In genomic region chr2:202912342-202912804, GRCh38 we compare ENCODE assay signal across 8 cellular contexts. TPM values are rescaled to one million over a fixed set of nuclear protein-coding genes. Genes with fewer than 3 reads are reported as not detected.
DNase-seq lines count a peak whose midpoint lies in the region; ATAC-seq, FAIRE-seq and TF ChIP-seq lines count a peak whose summit lies in the region.
"Not testable (repeated sequence)": the region's sequence is repeated elsewhere in the genome, so short reads cannot be mapped to it uniquely, and the experiment has no call there.

No MANE protein-coding gene starts in this region.

- ATAC-seq in GM18907 (IDR thresholded peaks at IDR 0.05; ENCODE audit: unreplicated experiment) (peak; percentile 64), HG02678 (IDR thresholded peaks at IDR 0.05; ENCODE audit: unreplicated experiment) (peak; percentile 67), psoas muscle (peak; percentile 78 to 85 (median 82))

- H3K27ac ChIP-seq in 22Rv1, result peak overlapping the region; percentile 97
- H3K27ac ChIP-seq in HUES64 (ENCODE audit: low read depth, low read length), result peak overlapping the region; percentile 87; the same call in 1 of the 2 replicates
- H3K27ac ChIP-seq in coronary artery, result peak overlapping the region; percentile 45 to 86
- peak overlapping the region; percentile 91 for H3K27ac ChIP-seq in keratinocyte (ENCODE audit: control insufficient read depth, insufficient read depth, low read length)
- peak overlapping the region; percentile 89 for H3K27ac ChIP-seq in psoas muscle

- H3K9me3 Mint-ChIP-seq in activated CD4-positive, alpha-beta memory T cell treated with anti-CD3 and anti-CD28 coated beads for 36 hours, result not testable (repeated sequence)

- H2AFZ ChIP-seq in keratinocyte (ENCODE audit: control insufficient read depth, low read length), result peak overlapping the region; percentile 87

- not testable (repeated sequence) for FAIRE-seq in keratinocyte (lab: Jason Lieb, UNC)

- H3K9me1 ChIP-seq in keratinocyte (ENCODE audit: control insufficient read depth, extremely low read depth, insufficient read depth, low read length), result not testable (repeated sequence)

- H3K9ac ChIP-seq in HUES64 (ENCODE audit: low read depth, low read length) (peak overlapping the region; percentile 97), keratinocyte (ENCODE audit: control insufficient read depth, extremely low read depth, insufficient read depth, low read length) (peak overlapping the region; percentile 90)

- intact Hi-C loops in activated CD4-positive, alpha-beta memory T cell treated with anti-CD3 and anti-CD28 coated beads for 36 hours (cut with micrococcal nuclease), result loop anchor here (5.0 to 10.0 kb wide), 4 partner anchors 415 to 900 kb away; partner anchors contain the start of genes ABI2, BMPR2 and NOP58
- intact Hi-C loops in psoas muscle (cut with DNase I), result loop anchor here in 1 of 2 donors (5.0 kb wide), 1 partner anchor 280 kb away; the partner anchor contains the start of gene FAM117B

- H3K9me3 ChIP-seq in HUES64 (ENCODE audit: insufficient read depth, low read depth, low read length); keratinocyte (ENCODE audit: control insufficient read depth, low read depth, low read length); psoas muscle: not testable (repeated sequence)

- dilution Hi-C loops in keratinocyte (cut with MboI; ENCODE audit: extremely low pct_ligation_motif_present, low sequenced_read_pairs), result not testable (repeated sequence)

- peak; percentile 24 for DNase-seq in activated CD4-positive, alpha-beta memory T cell treated with anti-CD3 and anti-CD28 coated beads for 36 hours
- DNase-seq in coronary artery (ENCODE audit: low spot score); keratinocyte (ENCODE audit: low read depth, low spot score); psoas muscle: not testable (repeated sequence)

- H3K79me2 ChIP-seq in keratinocyte (ENCODE audit: control insufficient read depth, insufficient read depth, low read length), result peaks cover 40% of the 10 kb centered on the region

- CTCF ChIA-PET in activated CD4-positive, alpha-beta memory T cell treated with anti-CD3 and anti-CD28 coated beads for 36 hours (lab: Charles Lee), result interaction anchor here (1.0 to 2.0 kb wide), 2 partner anchors 54 to 324 kb away, joined by 5 to 11 read pairs; no protein-coding TSS in a partner anchor

- H3K4me3 ChIP-seq in HUES64 (ENCODE audit: low read length) (peak overlapping the region; percentile 99), coronary artery (peak overlapping the region; percentile 77), keratinocyte (ENCODE audit: control insufficient read depth in 2 of 3, extremely low read depth in 1 of 3, insufficient read depth in 2 of 3, low read depth in 1 of 3, low read length in 3 of 3) (peak overlapping the region; percentile 85 to 96 (median 86)), psoas muscle (peak overlapping the region; percentile 67)

- H3K27me3 ChIP-seq in HUES64 (ENCODE audit: insufficient read depth, low read length); keratinocyte (ENCODE audit: control insufficient read depth, extremely low read depth, insufficient read depth, low read length); psoas muscle (ENCODE audit: insufficient read depth in 3 of 3, low read length in 2 of 3): not testable (repeated sequence)

- not testable (repeated sequence) for TF ChIP-seq CTCF in 22Rv1 (IDR thresholded peaks at IDR 0.05); coronary artery (IDR thresholded peaks at IDR 0.05); keratinocyte (optimal IDR thresholded peaks at IDR 0.05 in 1 of 3, IDR thresholded peaks at IDR 0.05 in 1 of 3, conservative IDR thresholded peaks at IDR 0.05 in 1 of 3; ENCODE audit: extremely low read depth in 1 of 3, insufficient read depth in 2 of 3, low read length in 3 of 3); psoas muscle (IDR thresholded peaks at IDR 0.05)

- H3K4me3 Mint-ChIP-seq in activated CD4-positive, alpha-beta memory T cell treated with anti-CD3 and anti-CD28 coated beads for 36 hours, result peak overlapping the region; percentile 98

- peak overlapping the region; percentile 62 for H3K4me2 ChIP-seq in keratinocyte (ENCODE audit: control insufficient read depth, extremely low read depth, insufficient read depth, low read depth, low read length)

- not testable (repeated sequence) for H3K4me1 ChIP-seq in HUES64 (ENCODE audit: insufficient read depth, low read length); keratinocyte (ENCODE audit: control insufficient read depth, extremely low read depth, insufficient read depth, low read length)
- H3K4me1 ChIP-seq in psoas muscle, result peaks cover 23% of the 10 kb centered on the region

- peaks cover 32% of the 10 kb centered on the region for H3K4me1 Mint-ChIP-seq in activated CD4-positive, alpha-beta memory T cell treated with anti-CD3 and anti-CD28 coated beads for 36 hours (ENCODE audit: low read depth)

- peak overlapping the region; percentile 93 for H3K27ac Mint-ChIP-seq in activated CD4-positive, alpha-beta memory T cell treated with anti-CD3 and anti-CD28 coated beads for 36 hours

- no CpG with 5 or more reads among the region's 41 CpGs for WGBS in HUES64
- 0% methylated on average over 7 to 13 of the region's 41 CpGs; no CpG with 5 or more reads in 1 of the 3 donors for WGBS in psoas muscle, 3 donors

- not testable (repeated sequence) for H3K36me3 Mint-ChIP-seq in activated CD4-positive, alpha-beta memory T cell treated with anti-CD3 and anti-CD28 coated beads for 36 hours

- H3K27me3 Mint-ChIP-seq in activated CD4-positive, alpha-beta memory T cell treated with anti-CD3 and anti-CD28 coated beads for 36 hours, result not testable (repeated sequence)

- POLR2A ChIA-PET in activated CD4-positive, alpha-beta memory T cell treated with anti-CD3 and anti-CD28 coated beads for 36 hours (lab: Charles Lee), result interaction anchor here (2.5 kb wide), 1 partner anchor 326 kb away, joined by 16 read pairs; the partner anchor contains the start of gene CYP20A1

- peaks cover 11% of the 10 kb centered on the region for H3K36me3 ChIP-seq in HUES64 (ENCODE audit: insufficient read depth, low read length)
- not testable (repeated sequence) for H3K36me3 ChIP-seq in keratinocyte (ENCODE audit: control insufficient read depth in 2 of 2, extremely low read depth in 1 of 2, insufficient read depth in 2 of 2, low read length in 2 of 2); psoas muscle (ENCODE audit: insufficient read depth in 1 of 2, low read depth in 1 of 2)

- H4K20me1 ChIP-seq in keratinocyte (ENCODE audit: control insufficient read depth, extremely low read depth, insufficient read depth, low read length), result not testable (repeated sequence)

RNA-seq across cellular contexts. Expression of gene CARF, which starts 0.3 kb away (rescaled TPM):
- polyA plus RNA-seq in HUES64 (2013, experiment 1 of 2), result 2.6 TPM
- polyA plus RNA-seq in HUES64 (2013, experiment 2 of 2), result 3.6 TPM
- 1 to 10 TPM; 5.2 to 6.6 TPM for total RNA-seq in activated CD4-positive, alpha-beta memory T cell treated with anti-CD3 and anti-CD28 coated beads for 36 hours
- 3.1 to 6.5 TPM (median 5.2 TPM) in 3 replicates for polyA plus RNA-seq in keratinocyte
- polyA plus RNA-seq in keratinocyte (2011; ENCODE audit: low read depth), result 2.2 TPM
- 2.4 and 5.6 TPM in 2 replicates for polyA plus RNA-seq in keratinocyte (2011; cell fraction: cytosol; rRNA removed)
- 10.4 and 13.7 TPM in 2 replicates for polyA plus RNA-seq in keratinocyte (2011; cell fraction: nucleus; rRNA removed)
- polyA plus RNA-seq in keratinocyte (2012; ENCODE audit: low replicate concordance), result 1.4 and 2.3 TPM in 2 replicates
- 1.7 to 6.6 TPM (median 6.6 TPM) in 3 replicates for polyA minus RNA-seq in keratinocyte
- polyA minus RNA-seq in keratinocyte (2011; cell fraction: cytosol; rRNA and poly(A)+ RNA removed), result 3.5 TPM
- 2.8 and 11.3 TPM in 2 replicates for polyA minus RNA-seq in keratinocyte (2011; cell fraction: nucleus; rRNA and poly(A)+ RNA removed)
- total RNA-seq in psoas muscle, result 1 to 10 TPM; 4.5 to 7.7 (median 5.1) TPM
- polyA plus RNA-seq in psoas muscle, result 1 to 10 TPM in 1 of 3 donors, under 1 TPM in 2; 0.76 to 2.8 (median 0.81) TPM

RNA-seq across cellular contexts. Expression of gene WDR12, which starts 0.9 kb away (rescaled TPM):
- 86.7 TPM for polyA plus RNA-seq in HUES64 (2013, experiment 1 of 2)
- 110 TPM for polyA plus RNA-seq in HUES64 (2013, experiment 2 of 2)
- 10 to 100 TPM; 86.1 to 97.8 TPM for total RNA-seq in activated CD4-positive, alpha-beta memory T cell treated with anti-CD3 and anti-CD28 coated beads for 36 hours
- polyA plus RNA-seq in keratinocyte (38.7 to 109 TPM (median 51.4 TPM) in 3 replicates), psoas muscle (10 to 100 TPM; 21.9 to 28.7 (median 23.1) TPM)
- polyA plus RNA-seq in keratinocyte (2011; ENCODE audit: low read depth), result 107 TPM
- 24.5 and 32.2 TPM in 2 replicates for polyA plus RNA-seq in keratinocyte (2011; cell fraction: cytosol; rRNA removed)
- polyA plus RNA-seq in keratinocyte (2011; cell fraction: nucleus; rRNA removed), result 35.2 and 57.3 TPM in 2 replicates
- polyA plus RNA-seq in keratinocyte (2012; ENCODE audit: low replicate concordance), result 44.8 and 57.3 TPM in 2 replicates
- polyA minus RNA-seq in keratinocyte, result 9.9 to 32.3 TPM (median 25.3 TPM) in 3 replicates
- polyA minus RNA-seq in keratinocyte (2011; cell fraction: cytosol; rRNA and poly(A)+ RNA removed), result 16.9 TPM
- polyA minus RNA-seq in keratinocyte (2011; cell fraction: nucleus; rRNA and poly(A)+ RNA removed), result 12.8 and 26.4 TPM in 2 replicates
- 10 to 100 TPM; 39.3 to 69.8 (median 51.3) TPM for total RNA-seq in psoas muscle

RNA-seq across cellular contexts. Expression of gene ICA1L, which starts 40.8 kb away (rescaled TPM):
- 1.00 TPM for polyA plus RNA-seq in HUES64 (2013, experiment 1 of 2)
- polyA plus RNA-seq in HUES64 (2013, experiment 2 of 2), result 1.7 TPM
- 1 to 10 TPM; 5.8 to 6.0 TPM for total RNA-seq in activated CD4-positive, alpha-beta memory T cell treated with anti-CD3 and anti-CD28 coated beads for 36 hours
- 1.1 to 2.2 TPM (median 1.8 TPM) in 3 replicates for polyA plus RNA-seq in keratinocyte
- polyA plus RNA-seq in keratinocyte (2011; ENCODE audit: low read depth), result 1.7 TPM
- 0.57 and 1.5 TPM in 2 replicates for polyA plus RNA-seq in keratinocyte (2011; cell fraction: cytosol; rRNA removed)
- 5.0 and 5.3 TPM in 2 replicates for polyA plus RNA-seq in keratinocyte (2011; cell fraction: nucleus; rRNA removed)
- polyA plus RNA-seq in keratinocyte (2012; ENCODE audit: low replicate concordance), result 0.79 and 1.0 TPM in 2 replicates
- 1.5 to 1.7 TPM in 2 of 3 replicates, not detected in the other for polyA minus RNA-seq in keratinocyte
- 0.77 TPM for polyA minus RNA-seq in keratinocyte (2011; cell fraction: cytosol; rRNA and poly(A)+ RNA removed)
- polyA minus RNA-seq in keratinocyte (2011; cell fraction: nucleus; rRNA and poly(A)+ RNA removed), result 2.7 and 3.2 TPM in 2 replicates
- total RNA-seq in psoas muscle, result 1 to 10 TPM; 5.0 to 5.5 (median 5.5) TPM
- polyA plus RNA-seq in psoas muscle, result 1 to 10 TPM in 1 of 3 donors, under 1 TPM in 2; 0.65 to 2.2 (median 0.97) TPM
